ENCODE assay signal across 8 cellular contexts in genomic region chr1:198156745-198157240, GRCh38. TPM values are rescaled to one million over a fixed set of nuclear protein-coding genes. Genes with fewer than 3 reads are reported as not detected.
DNase-seq lines count a peak whose midpoint lies in the region; ATAC-seq and TF ChIP-seq lines count a peak whose summit lies in the region.

TSS of gene NEK7 (plus strand) at chr1:198156998. CDS start at chr1:198232581, 75,583 bp downstream.

- CTCF ChIA-PET in CD4-positive, alpha-beta memory T cell (lab: Charles Lee; ENCODE audit: partially characterized antibody), result interaction anchor here (0.8 to 4.4 kb wide), 11 partner anchors 9 to 134 kb away, joined by 3 to 35 read pairs (median 5); no protein-coding TSS in a partner anchor
- CTCF ChIA-PET in activated CD8-positive, alpha-beta T cell treated with anti-CD3 and anti-CD28 coated beads for 36 hours (lab: Charles Lee), result interaction anchor here (0.7 to 2.4 kb wide), 14 partner anchors 7 to 242 kb away, joined by 3 to 8 read pairs (median 4); no protein-coding TSS in a partner anchor

- H3K27me3 Mint-ChIP-seq in CD4-positive, alpha-beta memory T cell, result no peaks in the 10 kb centered on the region
- H3K27me3 Mint-ChIP-seq in activated CD8-positive, alpha-beta T cell treated with anti-CD3 and anti-CD28 coated beads for 36 hours, result no peaks in the 10 kb centered on the region

- peak within 1 kb of the TSS; percentile 59 to 83 for H3K4me3 ChIP-seq in CD4-positive, alpha-beta memory T cell (ENCODE audit: low read length in 2 of 2)
- H3K4me3 ChIP-seq in lower lobe of right lung, result peak within 1 kb of the TSS; percentile 86

- H3K4me1 ChIP-seq in CD4-positive, alpha-beta memory T cell (ENCODE audit: insufficient read depth, low read length), result peaks cover 37% of the 10 kb centered on the region
- peaks cover 26% of the 10 kb centered on the region for H3K4me1 ChIP-seq in lower lobe of right lung

- H3K9me3 Mint-ChIP-seq in CD4-positive, alpha-beta memory T cell, result peaks cover 0 to 3% (median 0%) of the 10 kb centered on the region in 8 donors
- H3K9me3 Mint-ChIP-seq in activated CD8-positive, alpha-beta T cell treated with anti-CD3 and anti-CD28 coated beads for 36 hours, result no peaks in the 10 kb centered on the region

- TF ChIP-seq CTCF in activated CD8-positive, alpha-beta T cell treated with anti-CD3 and anti-CD28 coated beads for 36 hours (IDR thresholded peaks at IDR 0.05), result no peak
- TF ChIP-seq CTCF in lower lobe of right lung (IDR thresholded peaks at IDR 0.05), result peak; percentile 6

- intact Hi-C loops in CD4-positive, alpha-beta memory T cell (cut with micrococcal nuclease), result loop anchor here (1.0 to 5.0 kb wide), 10 partner anchors 32 to 481 kb away; partner anchors contain the start of gene PTPRC
- intact Hi-C loops in activated CD8-positive, alpha-beta T cell treated with anti-CD3 and anti-CD28 coated beads for 36 hours (cut with micrococcal nuclease), result loop anchor here (2.0 to 5.0 kb wide), 3 partner anchors 68 to 239 kb away; partner anchors contain the start of gene LHX9
- intact Hi-C loops in lower lobe of right lung (cut with DNase I), result no loop called here

- H3K4me3 Mint-ChIP-seq in CD4-positive, alpha-beta memory T cell, result peak within 1 kb of the TSS; percentile 98 to 100 (median 100)
- H3K4me3 Mint-ChIP-seq in activated CD8-positive, alpha-beta T cell treated with anti-CD3 and anti-CD28 coated beads for 36 hours, result peak within 1 kb of the TSS; percentile 99

- no peaks in the 10 kb centered on the region for H3K27me3 ChIP-seq in CD4-positive, alpha-beta memory T cell (ENCODE audit: insufficient read depth, low read length)
- no peaks in the 10 kb centered on the region for H3K27me3 ChIP-seq in lower lobe of right lung (ENCODE audit: low read depth)

- H3K27ac ChIP-seq in CD4-positive, alpha-beta memory T cell (ENCODE audit: low read depth, low read length), result peak within 1 kb of the TSS; percentile 95
- peak within 1 kb of the TSS; percentile 97 for H3K27ac ChIP-seq in lower lobe of right lung

- ATAC-seq in GM19452 (IDR thresholded peaks at IDR 0.05; ENCODE audit: unreplicated experiment) (peak; percentile 42), HG03558 (IDR thresholded peaks at IDR 0.05; ENCODE audit: extremely low read depth, unreplicated experiment) (peak; percentile 29), lower lobe of right lung (peak; percentile 90)
- ATAC-seq in activated CD8-positive, alpha-beta T cell treated with anti-CD3 and anti-CD28 coated beads for 36 hours, result peak; percentile 40

- no peaks in the 10 kb centered on the region for H3K36me3 ChIP-seq in CD4-positive, alpha-beta memory T cell (ENCODE audit: insufficient read depth, low read length)
- no peaks in the 10 kb centered on the region for H3K36me3 ChIP-seq in lower lobe of right lung

- POLR2A ChIA-PET in CD4-positive, alpha-beta memory T cell (lab: Charles Lee; ENCODE audit: partially characterized antibody), result interaction anchor here (1.0 to 5.8 kb wide), 11 partner anchors 12 to 525 kb away, joined by 3 to 120 read pairs (median 4); no protein-coding TSS in a partner anchor
- POLR2A ChIA-PET in activated CD8-positive, alpha-beta T cell treated with anti-CD3 and anti-CD28 coated beads for 36 hours (lab: Charles Lee), result interaction anchor here (0.8 to 1.6 kb wide), 5 partner anchors 9 to 101 kb away, joined by 3 to 6 read pairs (median 4); no protein-coding TSS in a partner anchor

- DNase-seq in CD4-positive, alpha-beta memory T cell, result peak; percentile 56 to 67 (median 65)
- peak; percentile 85 for DNase-seq in NCI-H774 (lab: John Stamatoyannopoulos, UW)
- peak; percentile 72 for DNase-seq in activated CD8-positive, alpha-beta T cell treated with anti-CD3 and anti-CD28 coated beads for 36 hours
- peak; percentile 47 for DNase-seq in effector CD8-positive, alpha-beta T cell (lab: John Stamatoyannopoulos, UW)
- peak; percentile 88 for DNase-seq in lower lobe of right lung
- peak in 2 of 3 donors; percentile 49 to 54 for DNase-seq in stimulated activated CD4-positive, alpha-beta T cell treated with anti-CD3 and anti-CD28 coated beads, TNF-alpha, amount 100 ng/mL, for 48 hours (ENCODE audit: low read depth in 3 of 3)

- H3K4me1 Mint-ChIP-seq in CD4-positive, alpha-beta memory T cell, result peaks cover 23 to 52% (median 36%) of the 10 kb centered on the region in 4 donors
- peaks cover 24% of the 10 kb centered on the region for H3K4me1 Mint-ChIP-seq in activated CD8-positive, alpha-beta T cell treated with anti-CD3 and anti-CD28 coated beads for 36 hours (ENCODE audit: low read depth)

- no peaks in the 10 kb centered on the region for H3K9me3 ChIP-seq in CD4-positive, alpha-beta memory T cell (ENCODE audit: control insufficient read depth in 1 of 2, low read length in 2 of 2)
- H3K9me3 ChIP-seq in lower lobe of right lung, result no peaks in the 10 kb centered on the region

- peak within 1 kb of the TSS; percentile 98 to 100 (median 100) for H3K27ac Mint-ChIP-seq in CD4-positive, alpha-beta memory T cell
- H3K27ac Mint-ChIP-seq in activated CD8-positive, alpha-beta T cell treated with anti-CD3 and anti-CD28 coated beads for 36 hours, result peak within 1 kb of the TSS; percentile 99

- H3K36me3 Mint-ChIP-seq in CD4-positive, alpha-beta memory T cell, result peaks cover 0 to 17% of the 10 kb centered on the region in 2 donors
- H3K36me3 Mint-ChIP-seq in activated CD8-positive, alpha-beta T cell treated with anti-CD3 and anti-CD28 coated beads for 36 hours (ENCODE audit: low read depth), result peaks cover 8% of the 10 kb centered on the region

RNA-seq across cellular contexts. Expression of gene NEK7, which starts in this region (rescaled TPM):
- 10 to 100 TPM; 56.9 to 63.8 TPM for total RNA-seq in CD4-positive, alpha-beta memory T cell
- polyA plus RNA-seq in CD4-positive, alpha-beta memory T cell, result 10 to 100 TPM; 53.5 to 57.6 TPM
- 10 to 100 TPM; 71.4 to 76.4 TPM for total RNA-seq in activated CD8-positive, alpha-beta T cell treated with anti-CD3 and anti-CD28 coated beads for 36 hours
- total RNA-seq in lower lobe of right lung, result 98.1 TPM

Comparison
In these comparisons a context has a peak if more than half of its experiments do, and no peak if none do; other contexts are left out.
1. Peak in every context shown above with its lines: DNase-seq, ATAC-seq, H3K4me3 ChIP-seq and H3K27ac ChIP-seq.
2. ATAC-seq: peak in every context shown above with its lines; median percentile 90 in lower lobe of right lung; 42 in GM19452; 40 in activated CD8-positive, alpha-beta T cell treated with anti-CD3 and anti-CD28 coated beads for 36 hours; 29 in HG03558.